In the genomic region with DNA sequence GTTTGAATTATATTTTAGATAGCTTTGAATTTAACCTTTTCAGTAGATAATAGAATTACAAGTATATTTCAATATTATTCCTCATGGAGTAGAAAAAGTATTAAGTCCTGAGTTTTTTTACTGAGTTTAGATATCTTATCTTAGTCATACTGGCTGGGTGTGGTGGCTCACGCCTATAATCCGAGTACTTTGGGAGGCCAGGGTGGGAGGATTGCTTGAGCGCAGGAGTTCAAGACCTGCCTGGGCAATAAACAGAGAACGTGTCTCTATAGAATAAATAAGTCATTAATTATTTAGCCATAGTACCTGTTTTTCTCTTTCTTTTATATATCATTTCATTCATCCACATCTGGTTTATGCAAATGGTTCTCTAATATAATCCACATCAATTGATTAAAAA, we compare ENCODE assay signal across 28 cellular contexts.
"Had no signal": no experiment of that assay in that cellular context is flagged by ENCODE, and none has a peak within 500 bp of the region (broad histone marks: within the 10 kb centered on the region; RNA-seq: fewer than 3 reads in every experiment).

No MANE protein-coding gene starts in this region.

- H3K9me3 ChIP-seq: pancreas, prostate gland, spleen, tibial nerve, uterus had no signal

- ATAC-seq: pancreas; right cardiac atrium; sciatic nerve; stimulated activated memory B cell treated with anti-CD40 and anti-IgM and Interleukin-4, amounts not matched to agents 10 μg/mL and 1 μg/mL and 100 μg/mL, for 72 hours; stimulated activated naive CD8-positive, alpha-beta T cell treated with anti-CD3 and anti-CD28 coated beads, Interleukin-15, amount 100 ng/mL, for 72 hours had no signal

- H3K4me3 ChIP-seq: left ventricle myocardium inferior, lung, pancreas, prostate gland, skin epidermis, spleen, tibial nerve, uterus had no signal

- H3K4me1 Mint-ChIP-seq: mesothelial cell of epicardium, nephron, neural crest cell had no signal

- H3K27ac Mint-ChIP-seq: mesothelial cell of epicardium; nephron; stimulated activated memory B cell treated with anti-CD40 and anti-IgM and Interleukin-4, amounts not matched to agents 10 μg/mL and 1 μg/mL and 100 μg/mL, for 72 hours; stimulated activated naive CD8-positive, alpha-beta T cell treated with anti-CD3 and anti-CD28 coated beads, Interleukin-15, amount 100 ng/mL, for 72 hours; type B pancreatic cell had no signal

- H3K27me3 Mint-ChIP-seq: naive B cell; stimulated activated memory B cell treated with anti-CD40 and anti-IgM and Interleukin-4, amounts not matched to agents 10 μg/mL and 1 μg/mL and 100 μg/mL, for 72 hours; stimulated activated naive CD8-positive, alpha-beta T cell treated with anti-CD3 and anti-CD28 coated beads, Interleukin-15, amount 100 ng/mL, for 72 hours; type B pancreatic cell had no signal

- H3K9me3 Mint-ChIP-seq: naive B cell; nephron; neural crest cell; stimulated activated memory B cell treated with anti-CD40 and anti-IgM and Interleukin-4, amounts not matched to agents 10 μg/mL and 1 μg/mL and 100 μg/mL, for 72 hours; stimulated activated naive CD8-positive, alpha-beta T cell treated with anti-CD3 and anti-CD28 coated beads, Interleukin-15, amount 100 ng/mL, for 72 hours; type B pancreatic cell had no signal

- H3K27ac ChIP-seq: left ventricle myocardium inferior, pancreas, prostate gland, skin epidermis, spleen, tibial nerve, uterus had no signal

- H3K36me3 Mint-ChIP-seq: naive B cell, type B pancreatic cell had no signal

- H3K4me3 Mint-ChIP-seq: mesothelial cell of epicardium; naive B cell; nephron; neural crest cell; stimulated activated memory B cell treated with anti-CD40 and anti-IgM and Interleukin-4, amounts not matched to agents 10 μg/mL and 1 μg/mL and 100 μg/mL, for 72 hours; stimulated activated naive CD8-positive, alpha-beta T cell treated with anti-CD3 and anti-CD28 coated beads, Interleukin-15, amount 100 ng/mL, for 72 hours; type B pancreatic cell had no signal

- H3K36me3 ChIP-seq: left ventricle myocardium inferior, pancreas, prostate gland, uterus had no signal

- H3K27me3 ChIP-seq: pancreas, spleen, tibial nerve, uterus had no signal

- DNase-seq: hippocampal formation; kidney; left ventricle myocardium inferior; mesendoderm; naive B cell; nucleus accumbens; pancreas; posterior cingulate gyrus; retina; right cardiac atrium; spleen; stimulated activated CD4-positive, alpha-beta T cell treated with anti-CD3 and anti-CD28 coated beads, Interleukin-2, amount 100 ng/mL, for 48 hours; stimulated activated CD4-positive, alpha-beta T cell treated with anti-CD3 and anti-CD28 coated beads, Interleukin-4, amount 100 ng/mL, for 4 hours; stimulated activated CD8-positive, alpha-beta memory T cell treated with anti-CD3 and anti-CD28 coated beads, Interleukin-4, amount 100 ng/mL, for 48 hours; stimulated activated naive CD4-positive, alpha-beta T cell treated with Interleukin-2 at 50 U/mL for 16 hours; stimulated activated naive CD8-positive, alpha-beta T cell treated with anti-CD3 and anti-CD28 coated beads, Interleukin-15, amount 100 ng/mL, for 72 hours; substantia nigra; uterus had no signal
